1 cellular context compared by ENCODE assay signal in the genomic region with DNA sequence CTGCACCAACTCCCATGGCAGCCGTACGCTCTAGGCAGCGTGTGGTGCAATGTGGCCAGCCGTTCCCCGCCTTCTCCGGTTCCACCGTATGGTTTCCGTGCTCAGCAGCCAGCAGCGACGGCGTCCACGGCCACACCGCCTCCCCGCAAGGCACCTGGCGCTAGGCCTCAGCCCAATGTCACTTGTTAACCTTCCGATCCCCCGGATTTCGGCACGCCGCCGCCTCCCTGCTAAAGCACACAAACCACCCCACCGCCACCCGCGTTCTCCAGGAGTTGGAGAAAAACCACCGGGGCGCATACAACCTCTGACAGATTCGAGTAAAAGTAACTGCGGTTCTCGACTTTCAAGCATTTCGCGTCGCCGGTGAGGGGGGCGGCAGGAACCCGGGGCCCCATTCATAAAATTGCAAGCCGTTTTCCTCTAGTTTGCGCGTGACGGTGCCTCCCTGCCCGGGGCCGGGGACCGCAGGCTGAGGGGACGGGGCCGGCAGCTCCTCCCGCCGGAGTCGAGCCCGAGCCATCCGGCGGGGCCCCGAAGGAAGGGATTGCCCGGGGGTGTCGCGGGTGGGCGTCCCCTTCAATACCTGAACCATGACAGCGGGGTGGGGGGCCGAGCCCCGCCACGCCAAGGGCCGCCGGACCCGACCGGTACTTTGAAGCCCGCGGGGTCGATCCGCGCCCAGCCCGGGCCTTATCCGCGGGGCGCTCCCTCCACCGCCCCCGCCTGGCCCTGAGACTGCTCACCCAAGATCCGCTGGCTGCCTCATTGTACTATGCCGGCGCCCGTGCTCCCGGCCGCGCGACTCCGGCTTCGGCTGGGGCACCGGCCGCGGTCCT.
TF ChIP-seq lines count a peak whose summit lies in the region.

A gene with protein sequence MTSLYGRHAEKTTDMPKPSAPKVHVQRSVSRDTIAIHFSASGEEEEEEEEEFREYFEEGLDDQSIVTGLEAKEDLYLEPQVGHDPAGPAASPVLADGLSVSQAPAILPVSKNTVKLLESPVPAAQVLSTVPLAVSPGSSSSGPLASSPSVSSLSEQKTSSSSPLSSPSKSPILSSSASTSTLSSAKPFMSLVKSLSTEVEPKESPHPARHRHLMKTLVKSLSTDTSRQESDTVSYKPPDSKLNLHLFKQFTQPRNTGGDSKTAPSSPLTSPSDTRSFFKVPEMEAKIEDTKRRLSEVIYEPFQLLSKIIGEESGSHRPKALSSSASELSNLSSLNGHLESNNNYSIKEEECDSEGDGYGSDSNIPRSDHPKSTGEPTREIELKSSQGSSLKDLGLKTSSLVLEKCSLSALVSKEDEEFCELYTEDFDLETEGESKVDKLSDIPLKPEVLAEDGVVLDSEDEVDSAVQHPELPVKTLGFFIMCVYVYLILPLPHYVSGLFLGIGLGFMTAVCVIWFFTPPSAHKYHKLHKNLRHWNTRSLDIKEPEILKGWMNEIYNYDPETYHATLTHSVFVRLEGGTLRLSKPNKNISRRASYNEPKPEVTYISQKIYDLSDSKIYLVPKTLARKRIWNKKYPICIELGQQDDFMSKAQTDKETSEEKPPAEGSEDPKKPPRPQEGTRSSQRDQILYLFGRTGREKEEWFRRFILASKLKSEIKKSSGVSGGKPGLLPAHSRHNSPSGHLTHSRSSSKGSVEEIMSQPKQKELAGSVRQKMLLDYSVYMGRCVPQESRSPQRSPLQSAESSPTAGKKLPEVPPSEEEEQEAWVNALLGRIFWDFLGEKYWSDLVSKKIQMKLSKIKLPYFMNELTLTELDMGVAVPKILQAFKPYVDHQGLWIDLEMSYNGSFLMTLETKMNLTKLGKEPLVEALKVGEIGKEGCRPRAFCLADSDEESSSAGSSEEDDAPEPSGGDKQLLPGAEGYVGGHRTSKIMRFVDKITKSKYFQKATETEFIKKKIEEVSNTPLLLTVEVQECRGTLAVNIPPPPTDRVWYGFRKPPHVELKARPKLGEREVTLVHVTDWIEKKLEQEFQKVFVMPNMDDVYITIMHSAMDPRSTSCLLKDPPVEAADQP (minus strand): TSS at position 839 of the 839 bp plus-strand sequence. CDS start 49,043 bp downstream, outside the sequence.

TF ChIP-seq in HepG2, 621 proteins besides CTCF, POLR2A, EP300 and RAD21 (continued from another document and continues in another):
- TF ChIP-seq, protein P1, sequence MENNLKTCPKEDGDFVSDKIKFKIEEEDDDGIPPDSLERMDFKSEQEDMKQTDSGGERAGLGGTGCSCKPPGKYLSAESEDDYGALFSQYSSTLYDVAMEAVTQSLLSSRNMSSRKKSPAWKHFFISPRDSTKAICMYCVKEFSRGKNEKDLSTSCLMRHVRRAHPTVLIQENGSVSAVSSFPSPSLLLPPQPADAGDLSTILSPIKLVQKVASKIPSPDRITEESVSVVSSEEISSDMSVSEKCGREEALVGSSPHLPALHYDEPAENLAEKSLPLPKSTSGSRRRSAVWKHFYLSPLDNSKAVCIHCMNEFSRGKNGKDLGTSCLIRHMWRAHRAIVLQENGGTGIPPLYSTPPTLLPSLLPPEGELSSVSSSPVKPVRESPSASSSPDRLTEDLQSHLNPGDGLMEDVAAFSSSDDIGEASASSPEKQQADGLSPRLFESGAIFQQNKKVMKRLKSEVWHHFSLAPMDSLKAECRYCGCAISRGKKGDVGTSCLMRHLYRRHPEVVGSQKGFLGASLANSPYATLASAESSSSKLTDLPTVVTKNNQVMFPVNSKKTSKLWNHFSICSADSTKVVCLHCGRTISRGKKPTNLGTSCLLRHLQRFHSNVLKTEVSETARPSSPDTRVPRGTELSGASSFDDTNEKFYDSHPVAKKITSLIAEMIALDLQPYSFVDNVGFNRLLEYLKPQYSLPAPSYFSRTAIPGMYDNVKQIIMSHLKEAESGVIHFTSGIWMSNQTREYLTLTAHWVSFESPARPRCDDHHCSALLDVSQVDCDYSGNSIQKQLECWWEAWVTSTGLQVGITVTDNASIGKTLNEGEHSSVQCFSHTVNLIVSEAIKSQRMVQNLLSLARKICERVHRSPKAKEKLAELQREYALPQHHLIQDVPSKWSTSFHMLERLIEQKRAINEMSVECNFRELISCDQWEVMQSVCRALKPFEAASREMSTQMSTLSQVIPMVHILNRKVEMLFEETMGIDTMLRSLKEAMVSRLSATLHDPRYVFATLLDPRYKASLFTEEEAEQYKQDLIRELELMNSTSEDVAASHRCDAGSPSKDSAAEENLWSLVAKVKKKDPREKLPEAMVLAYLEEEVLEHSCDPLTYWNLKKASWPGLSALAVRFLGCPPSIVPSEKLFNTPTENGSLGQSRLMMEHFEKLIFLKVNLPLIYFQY (CRISPR knock-in tag; IDR thresholded peaks at IDR 0.05; ENCODE audit: borderline replicate concordance), result no peak
- TF ChIP-seq, protein P2, sequence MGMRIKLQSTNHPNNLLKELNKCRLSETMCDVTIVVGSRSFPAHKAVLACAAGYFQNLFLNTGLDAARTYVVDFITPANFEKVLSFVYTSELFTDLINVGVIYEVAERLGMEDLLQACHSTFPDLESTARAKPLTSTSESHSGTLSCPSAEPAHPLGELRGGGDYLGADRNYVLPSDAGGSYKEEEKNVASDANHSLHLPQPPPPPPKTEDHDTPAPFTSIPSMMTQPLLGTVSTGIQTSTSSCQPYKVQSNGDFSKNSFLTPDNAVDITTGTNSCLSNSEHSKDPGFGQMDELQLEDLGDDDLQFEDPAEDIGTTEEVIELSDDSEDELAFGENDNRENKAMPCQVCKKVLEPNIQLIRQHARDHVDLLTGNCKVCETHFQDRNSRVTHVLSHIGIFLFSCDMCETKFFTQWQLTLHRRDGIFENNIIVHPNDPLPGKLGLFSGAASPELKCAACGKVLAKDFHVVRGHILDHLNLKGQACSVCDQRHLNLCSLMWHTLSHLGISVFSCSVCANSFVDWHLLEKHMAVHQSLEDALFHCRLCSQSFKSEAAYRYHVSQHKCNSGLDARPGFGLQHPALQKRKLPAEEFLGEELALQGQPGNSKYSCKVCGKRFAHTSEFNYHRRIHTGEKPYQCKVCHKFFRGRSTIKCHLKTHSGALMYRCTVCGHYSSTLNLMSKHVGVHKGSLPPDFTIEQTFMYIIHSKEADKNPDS (CRISPR knock-in tag; IDR thresholded peaks at IDR 0.05), result no peak
- TF ChIP-seq ZMYM3 (CRISPR knock-in tag; IDR thresholded peaks at IDR 0.05), result peak; percentile 42
- TF ChIP-seq SMAD3 (CRISPR knock-in tag; IDR thresholded peaks at IDR 0.05), result no peak
- no peak for TF ChIP-seq NCOA1 (CRISPR knock-in tag; IDR thresholded peaks at IDR 0.05)
- TF ChIP-seq POGZ (CRISPR knock-in tag; IDR thresholded peaks at IDR 0.05), result peak; percentile 50; the same call in 1 of the 2 replicates
- TF ChIP-seq HOXA7 (CRISPR knock-in tag; IDR thresholded peaks at IDR 0.05), result no peak
- TF ChIP-seq, protein P3, sequence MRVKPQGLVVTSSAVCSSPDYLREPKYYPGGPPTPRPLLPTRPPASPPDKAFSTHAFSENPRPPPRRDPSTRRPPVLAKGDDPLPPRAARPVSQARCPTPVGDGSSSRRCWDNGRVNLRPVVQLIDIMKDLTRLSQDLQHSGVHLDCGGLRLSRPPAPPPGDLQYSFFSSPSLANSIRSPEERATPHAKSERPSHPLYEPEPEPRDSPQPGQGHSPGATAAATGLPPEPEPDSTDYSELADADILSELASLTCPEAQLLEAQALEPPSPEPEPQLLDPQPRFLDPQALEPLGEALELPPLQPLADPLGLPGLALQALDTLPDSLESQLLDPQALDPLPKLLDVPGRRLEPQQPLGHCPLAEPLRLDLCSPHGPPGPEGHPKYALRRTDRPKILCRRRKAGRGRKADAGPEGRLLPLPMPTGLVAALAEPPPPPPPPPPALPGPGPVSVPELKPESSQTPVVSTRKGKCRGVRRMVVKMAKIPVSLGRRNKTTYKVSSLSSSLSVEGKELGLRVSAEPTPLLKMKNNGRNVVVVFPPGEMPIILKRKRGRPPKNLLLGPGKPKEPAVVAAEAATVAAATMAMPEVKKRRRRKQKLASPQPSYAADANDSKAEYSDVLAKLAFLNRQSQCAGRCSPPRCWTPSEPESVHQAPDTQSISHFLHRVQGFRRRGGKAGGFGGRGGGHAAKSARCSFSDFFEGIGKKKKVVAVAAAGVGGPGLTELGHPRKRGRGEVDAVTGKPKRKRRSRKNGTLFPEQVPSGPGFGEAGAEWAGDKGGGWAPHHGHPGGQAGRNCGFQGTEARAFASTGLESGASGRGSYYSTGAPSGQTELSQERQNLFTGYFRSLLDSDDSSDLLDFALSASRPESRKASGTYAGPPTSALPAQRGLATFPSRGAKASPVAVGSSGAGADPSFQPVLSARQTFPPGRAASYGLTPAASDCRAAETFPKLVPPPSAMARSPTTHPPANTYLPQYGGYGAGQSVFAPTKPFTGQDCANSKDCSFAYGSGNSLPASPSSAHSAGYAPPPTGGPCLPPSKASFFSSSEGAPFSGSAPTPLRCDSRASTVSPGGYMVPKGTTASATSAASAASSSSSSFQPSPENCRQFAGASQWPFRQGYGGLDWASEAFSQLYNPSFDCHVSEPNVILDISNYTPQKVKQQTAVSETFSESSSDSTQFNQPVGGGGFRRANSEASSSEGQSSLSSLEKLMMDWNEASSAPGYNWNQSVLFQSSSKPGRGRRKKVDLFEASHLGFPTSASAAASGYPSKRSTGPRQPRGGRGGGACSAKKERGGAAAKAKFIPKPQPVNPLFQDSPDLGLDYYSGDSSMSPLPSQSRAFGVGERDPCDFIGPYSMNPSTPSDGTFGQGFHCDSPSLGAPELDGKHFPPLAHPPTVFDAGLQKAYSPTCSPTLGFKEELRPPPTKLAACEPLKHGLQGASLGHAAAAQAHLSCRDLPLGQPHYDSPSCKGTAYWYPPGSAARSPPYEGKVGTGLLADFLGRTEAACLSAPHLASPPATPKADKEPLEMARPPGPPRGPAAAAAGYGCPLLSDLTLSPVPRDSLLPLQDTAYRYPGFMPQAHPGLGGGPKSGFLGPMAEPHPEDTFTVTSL (CRISPR knock-in tag; IDR thresholded peaks at IDR 0.05; ENCODE audit: borderline replicate concordance), result 0 out of 2 replicates have a peak, but pooled peaks have one; percentile 11
- TF ChIP-seq RFX1 (IDR thresholded peaks at IDR 0.05), result no peak
- TF ChIP-seq, protein P4, sequence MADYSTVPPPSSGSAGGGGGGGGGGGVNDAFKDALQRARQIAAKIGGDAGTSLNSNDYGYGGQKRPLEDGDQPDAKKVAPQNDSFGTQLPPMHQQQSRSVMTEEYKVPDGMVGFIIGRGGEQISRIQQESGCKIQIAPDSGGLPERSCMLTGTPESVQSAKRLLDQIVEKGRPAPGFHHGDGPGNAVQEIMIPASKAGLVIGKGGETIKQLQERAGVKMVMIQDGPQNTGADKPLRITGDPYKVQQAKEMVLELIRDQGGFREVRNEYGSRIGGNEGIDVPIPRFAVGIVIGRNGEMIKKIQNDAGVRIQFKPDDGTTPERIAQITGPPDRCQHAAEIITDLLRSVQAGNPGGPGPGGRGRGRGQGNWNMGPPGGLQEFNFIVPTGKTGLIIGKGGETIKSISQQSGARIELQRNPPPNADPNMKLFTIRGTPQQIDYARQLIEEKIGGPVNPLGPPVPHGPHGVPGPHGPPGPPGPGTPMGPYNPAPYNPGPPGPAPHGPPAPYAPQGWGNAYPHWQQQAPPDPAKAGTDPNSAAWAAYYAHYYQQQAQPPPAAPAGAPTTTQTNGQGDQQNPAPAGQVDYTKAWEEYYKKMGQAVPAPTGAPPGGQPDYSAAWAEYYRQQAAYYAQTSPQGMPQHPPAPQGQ (CRISPR knock-in tag; IDR thresholded peaks at IDR 0.05; ENCODE audit: borderline replicate concordance), result no peak
- TF ChIP-seq ZNF432 (CRISPR knock-in tag; IDR thresholded peaks at IDR 0.05; ENCODE audit: borderline replicate concordance), result 0 out of 2 replicates have a peak, but pooled peaks have one; percentile 58
- no peak for TF ChIP-seq ZNF274 (CRISPR knock-in tag; IDR thresholded peaks at IDR 0.05)
- TF ChIP-seq CEBPB (IDR thresholded peaks at IDR 0.05; ENCODE audit: borderline replicate concordance, low read depth, low read length), result peak; percentile 26; the same call in 1 of the 2 replicates
- TF ChIP-seq, protein P5, sequence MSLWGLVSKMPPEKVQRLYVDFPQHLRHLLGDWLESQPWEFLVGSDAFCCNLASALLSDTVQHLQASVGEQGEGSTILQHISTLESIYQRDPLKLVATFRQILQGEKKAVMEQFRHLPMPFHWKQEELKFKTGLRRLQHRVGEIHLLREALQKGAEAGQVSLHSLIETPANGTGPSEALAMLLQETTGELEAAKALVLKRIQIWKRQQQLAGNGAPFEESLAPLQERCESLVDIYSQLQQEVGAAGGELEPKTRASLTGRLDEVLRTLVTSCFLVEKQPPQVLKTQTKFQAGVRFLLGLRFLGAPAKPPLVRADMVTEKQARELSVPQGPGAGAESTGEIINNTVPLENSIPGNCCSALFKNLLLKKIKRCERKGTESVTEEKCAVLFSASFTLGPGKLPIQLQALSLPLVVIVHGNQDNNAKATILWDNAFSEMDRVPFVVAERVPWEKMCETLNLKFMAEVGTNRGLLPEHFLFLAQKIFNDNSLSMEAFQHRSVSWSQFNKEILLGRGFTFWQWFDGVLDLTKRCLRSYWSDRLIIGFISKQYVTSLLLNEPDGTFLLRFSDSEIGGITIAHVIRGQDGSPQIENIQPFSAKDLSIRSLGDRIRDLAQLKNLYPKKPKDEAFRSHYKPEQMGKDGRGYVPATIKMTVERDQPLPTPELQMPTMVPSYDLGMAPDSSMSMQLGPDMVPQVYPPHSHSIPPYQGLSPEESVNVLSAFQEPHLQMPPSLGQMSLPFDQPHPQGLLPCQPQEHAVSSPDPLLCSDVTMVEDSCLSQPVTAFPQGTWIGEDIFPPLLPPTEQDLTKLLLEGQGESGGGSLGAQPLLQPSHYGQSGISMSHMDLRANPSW (CRISPR knock-in tag; IDR thresholded peaks at IDR 0.05; ENCODE audit: borderline replicate concordance), result no peak
- no peak for TF ChIP-seq NFE2 (CRISPR knock-in tag; IDR thresholded peaks at IDR 0.05)
- peak; percentile 0; the same call in 1 of the 2 replicates for TF ChIP-seq PCBP1 (IDR thresholded peaks at IDR 0.05; ENCODE audit: borderline replicate concordance, low read depth, low read length)
- TF ChIP-seq, protein P6, sequence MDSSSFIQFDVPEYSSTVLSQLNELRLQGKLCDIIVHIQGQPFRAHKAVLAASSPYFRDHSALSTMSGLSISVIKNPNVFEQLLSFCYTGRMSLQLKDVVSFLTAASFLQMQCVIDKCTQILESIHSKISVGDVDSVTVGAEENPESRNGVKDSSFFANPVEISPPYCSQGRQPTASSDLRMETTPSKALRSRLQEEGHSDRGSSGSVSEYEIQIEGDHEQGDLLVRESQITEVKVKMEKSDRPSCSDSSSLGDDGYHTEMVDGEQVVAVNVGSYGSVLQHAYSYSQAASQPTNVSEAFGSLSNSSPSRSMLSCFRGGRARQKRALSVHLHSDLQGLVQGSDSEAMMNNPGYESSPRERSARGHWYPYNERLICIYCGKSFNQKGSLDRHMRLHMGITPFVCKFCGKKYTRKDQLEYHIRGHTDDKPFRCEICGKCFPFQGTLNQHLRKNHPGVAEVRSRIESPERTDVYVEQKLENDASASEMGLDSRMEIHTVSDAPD (CRISPR knock-in tag; IDR thresholded peaks at IDR 0.05), result no peak
- peak; percentile 50 for TF ChIP-seq POLR2AphosphoS5 (IDR thresholded peaks at IDR 0.05; ENCODE audit: low read depth, low read length)
- peak; percentile 45; the same call in 1 of the 2 replicates for TF ChIP-seq ZNF556 (CRISPR knock-in tag; IDR thresholded peaks at IDR 0.05; ENCODE audit: borderline replicate concordance)
- TF ChIP-seq, protein P7, sequence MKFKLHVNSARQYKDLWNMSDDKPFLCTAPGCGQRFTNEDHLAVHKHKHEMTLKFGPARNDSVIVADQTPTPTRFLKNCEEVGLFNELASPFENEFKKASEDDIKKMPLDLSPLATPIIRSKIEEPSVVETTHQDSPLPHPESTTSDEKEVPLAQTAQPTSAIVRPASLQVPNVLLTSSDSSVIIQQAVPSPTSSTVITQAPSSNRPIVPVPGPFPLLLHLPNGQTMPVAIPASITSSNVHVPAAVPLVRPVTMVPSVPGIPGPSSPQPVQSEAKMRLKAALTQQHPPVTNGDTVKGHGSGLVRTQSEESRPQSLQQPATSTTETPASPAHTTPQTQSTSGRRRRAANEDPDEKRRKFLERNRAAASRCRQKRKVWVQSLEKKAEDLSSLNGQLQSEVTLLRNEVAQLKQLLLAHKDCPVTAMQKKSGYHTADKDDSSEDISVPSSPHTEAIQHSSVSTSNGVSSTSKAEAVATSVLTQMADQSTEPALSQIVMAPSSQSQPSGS (CRISPR knock-in tag; IDR thresholded peaks at IDR 0.05), result no peak; the same call in 1 of the 2 replicates
- no peak for TF ChIP-seq SMARCC2 (IDR thresholded peaks at IDR 0.05)
- TF ChIP-seq POLR2AphosphoS2 (IDR thresholded peaks at IDR 0.05; ENCODE audit: low read depth, low read length), result no peak
